In the genomic region with DNA sequence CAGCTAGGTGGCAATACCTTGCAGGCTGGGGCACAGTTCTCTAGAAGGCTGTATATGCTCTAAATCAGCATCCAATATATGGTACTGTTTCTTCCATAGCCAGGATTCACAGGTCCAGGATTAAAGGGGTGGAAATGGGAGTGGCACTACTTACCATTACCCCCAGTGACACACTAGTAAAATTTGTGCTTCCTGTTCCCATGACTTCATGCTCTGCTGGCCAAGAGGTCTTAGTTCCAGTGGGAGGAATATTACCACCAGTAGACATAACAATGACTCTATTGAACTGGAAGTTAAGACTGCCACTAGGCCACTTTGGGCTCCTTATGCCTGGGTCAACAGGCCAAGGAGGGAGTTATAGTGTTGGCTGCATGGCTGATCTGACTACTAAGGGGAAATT, we compare ENCODE assay signal across 20 cellular contexts.
DNase-seq lines count a peak whose midpoint lies in the region; ATAC-seq and TF ChIP-seq lines count a peak whose summit lies in the region.
"Had no signal": no experiment of that assay in that cellular context is flagged by ENCODE, and none has a peak within 500 bp of the region (broad histone marks: within the 10 kb centered on the region; RNA-seq: fewer than 3 reads in every experiment).

No MANE protein-coding gene starts in this region.

- H3K9me3 ChIP-seq in mammary epithelial cell (replicated peaks; ENCODE audit: insufficient read depth, low read length), result no peaks in the 10 kb centered on the region
- no peaks in the 10 kb centered on the region for H3K9me3 ChIP-seq in breast epithelium
- H3K9me3 ChIP-seq: colonic mucosa, heart right ventricle had no signal

- no peak overlapping the region for H3K9ac ChIP-seq in mammary epithelial cell (ENCODE audit: insufficient read depth, low read length)

- dilution Hi-C loops in mammary epithelial cell (cut with HindIII; ENCODE audit: low sequenced_read_pairs), result no loop called here

- H3K4me2 ChIP-seq in mammary epithelial cell (ENCODE audit: insufficient read depth, low read depth, low read length), result no peak overlapping the region
- H3K4me2 ChIP-seq: smooth muscle cell had no signal

- no peaks in the 10 kb centered on the region for H3K79me2 ChIP-seq in mammary epithelial cell (ENCODE audit: insufficient read depth, low read length)

- no peak overlapping the region for H2AFZ ChIP-seq in mammary epithelial cell (ENCODE audit: low read depth, low read length)

- CTCF ChIA-PET in mammary epithelial cell (lab: Charles Lee; ENCODE audit: low non-redundant PET), result no interaction called here

- DNase-seq in mammary epithelial cell (peak; percentile 60), breast epithelium (ENCODE audit: low spot score in 2 of 2) (no peak), SW480 (ENCODE audit: low spot score) (peak; percentile 46), foreskin keratinocyte (peak; percentile 23 to 54), NCI-H1694 treated with DMSO at 0.1 percent for 48 hours (lab: John Stamatoyannopoulos, UW) (no peak), iPS-NIHi7 (ENCODE audit: extremely low spot score) (no peak)
- DNase-seq: activated CD8-positive, alpha-beta T cell treated with anti-CD3 and anti-CD28 coated beads for 36 hours; activated naive CD4-positive, alpha-beta T cell treated with anti-CD3 and anti-CD28 coated beads, Interleukin-2, amount 50 U/mL, for 16 hours; activated T-cell treated with anti-CD3 and anti-CD28 coated beads, Interleukin-2, amount 50 U/mL, for 4 hours; colonic mucosa; heart right ventricle; mesenchymal stem cell; NCI-H187 treated with DMSO at 0.1 percent for 48 hours; NCI-H510A; nephron progenitor cell; SHP77 had no signal

- in situ Hi-C loops in mammary epithelial cell (cut with MboI; ENCODE audit: low sequenced_read_pairs in 2 of 2), result loop anchor here in 1 of 2 donors (10.0 kb wide), 1 partner anchor 272 kb away; no protein-coding TSS in a partner anchor

- no peak overlapping the region for H3K27ac ChIP-seq in mammary epithelial cell (ENCODE audit: insufficient read depth, low read depth, low read length)
- H3K27ac ChIP-seq in breast epithelium, result no peak overlapping the region
- H3K27ac ChIP-seq in foreskin keratinocyte, result no peak overlapping the region
- H3K27ac ChIP-seq: 22Rv1, colonic mucosa had no signal

- TF ChIP-seq CTCF in mammary epithelial cell (conservative IDR thresholded peaks at IDR 0.05 in 1 of 2, IDR thresholded peaks at IDR 0.05 in 1 of 2; ENCODE audit: extremely low read depth in 1 of 2, insufficient read depth in 1 of 2, low read depth in 1 of 2, low read length in 2 of 2), result no peak
- TF ChIP-seq CTCF in breast epithelium (IDR thresholded peaks at IDR 0.05), result no peak
- no peak for TF ChIP-seq CTCF in foreskin keratinocyte (conservative IDR thresholded peaks at IDR 0.05)

- H3K27me3 ChIP-seq in mammary epithelial cell (ENCODE audit: insufficient read depth, low read length) (no peaks in the 10 kb centered on the region), breast epithelium (no peaks in the 10 kb centered on the region), foreskin keratinocyte (no peaks in the 10 kb centered on the region)
- H3K27me3 ChIP-seq: colonic mucosa, heart right ventricle had no signal

- H3K36me3 ChIP-seq in mammary epithelial cell (ENCODE audit: insufficient read depth, low read length), result no peaks in the 10 kb centered on the region
- H3K36me3 ChIP-seq in breast epithelium, result no peaks in the 10 kb centered on the region
- H3K36me3 ChIP-seq: colonic mucosa, heart right ventricle had no signal

- H3K4me3 ChIP-seq in mammary epithelial cell (replicated peaks in 1 of 3; ENCODE audit: insufficient read depth in 1 of 3, low read depth in 2 of 3, low read length in 3 of 3) (no peak overlapping the region), breast epithelium (no peak overlapping the region)
- H3K4me3 ChIP-seq: colonic mucosa, heart right ventricle, smooth muscle cell had no signal

- no peak for TF ChIP-seq POLR2A in breast epithelium (IDR thresholded peaks at IDR 0.05)

- peaks cover 13% of the 10 kb centered on the region for H3K4me1 ChIP-seq in mammary epithelial cell (ENCODE audit: insufficient read depth, low read length)
- no peaks in the 10 kb centered on the region for H3K4me1 ChIP-seq in breast epithelium
- H3K4me1 ChIP-seq in foreskin keratinocyte, result peaks cover 3% of the 10 kb centered on the region

- peak; percentile 45 for ATAC-seq in foreskin keratinocyte
- no peak for ATAC-seq in GM19351 (IDR thresholded peaks at IDR 0.05; ENCODE audit: unreplicated experiment)
- no peak for ATAC-seq in GM21447 (IDR thresholded peaks at IDR 0.05; ENCODE audit: unreplicated experiment)
- ATAC-seq: activated CD8-positive, alpha-beta T cell treated with anti-CD3 and anti-CD28 coated beads for 36 hours; heart right ventricle had no signal

- H4K20me1 ChIP-seq in mammary epithelial cell (ENCODE audit: insufficient read depth, low read length), result no peaks in the 10 kb centered on the region

- intact Hi-C loops in mammary epithelial cell (cut with micrococcal nuclease), result no loop called here
- intact Hi-C loops in breast epithelium (cut with DNase I; ENCODE audit: low total_unique reads), result no loop called here

- no TSS peak for BruUV-seq in mammary epithelial cell (replicated peaks; lab: Mats Ljungman, UMichigan)

Comparison
In these comparisons a context has a peak if more than half of its experiments do, and no peak if none do; other contexts are left out.
1. DNase-seq: peak in mammary epithelial cell (single experiment), SW480 (single experiment) and foreskin keratinocyte (2 of 2); none in breast epithelium (0 of 2), NCI-H1694 treated with DMSO at 0.1 percent for 48 hours (single experiment) and iPS-NIHi7 (single experiment).